ENCODE assay signal across 8 cellular contexts in the genomic region with DNA sequence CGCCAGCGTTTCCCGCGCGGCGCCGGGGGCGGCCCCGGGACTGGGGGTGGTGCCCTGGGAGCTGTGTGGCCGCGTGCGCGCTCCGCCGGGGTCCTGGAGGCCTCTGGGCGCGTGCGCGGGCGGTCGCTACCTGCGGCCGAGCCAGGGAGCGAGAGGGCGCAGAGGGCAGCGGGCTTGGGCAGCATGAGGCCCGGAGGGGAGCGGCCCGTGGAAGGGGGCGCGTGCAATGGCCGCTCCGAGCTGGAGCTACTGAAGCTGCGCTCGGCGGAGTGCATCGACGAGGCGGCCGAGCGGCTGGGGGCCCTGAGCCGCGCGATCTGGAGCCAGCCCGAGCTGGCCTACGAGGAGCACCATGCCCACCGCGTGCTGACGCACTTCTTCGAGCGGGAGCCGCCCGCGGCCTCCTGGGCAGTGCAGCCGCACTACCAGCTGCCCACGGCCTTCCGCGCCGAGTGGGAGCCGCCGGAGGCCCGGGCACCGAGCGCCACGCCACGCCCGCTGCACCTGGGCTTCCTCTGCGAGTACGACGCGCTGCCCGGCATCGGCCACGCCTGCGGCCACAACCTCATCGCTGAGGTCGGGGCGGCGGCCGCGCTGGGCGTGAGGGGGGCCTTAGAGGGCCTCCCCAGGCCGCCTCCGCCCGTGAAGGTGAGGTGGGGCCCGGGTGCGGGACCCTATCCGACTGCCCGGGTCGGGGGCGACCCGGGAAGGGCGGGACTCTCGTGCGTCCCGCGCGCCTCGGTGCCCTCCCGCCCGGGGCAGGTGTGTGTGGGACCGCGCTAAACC. TPM values are rescaled to one million over a fixed set of nuclear protein-coding genes. Genes with fewer than 3 reads are reported as not detected.
A peak's percentile ranks its signal among the peaks of the same experiment; 100 is the strongest.
DNase-seq lines count a peak whose midpoint lies in the region; ATAC-seq, FAIRE-seq and TF ChIP-seq lines count a peak whose summit lies in the region.

A gene with protein sequence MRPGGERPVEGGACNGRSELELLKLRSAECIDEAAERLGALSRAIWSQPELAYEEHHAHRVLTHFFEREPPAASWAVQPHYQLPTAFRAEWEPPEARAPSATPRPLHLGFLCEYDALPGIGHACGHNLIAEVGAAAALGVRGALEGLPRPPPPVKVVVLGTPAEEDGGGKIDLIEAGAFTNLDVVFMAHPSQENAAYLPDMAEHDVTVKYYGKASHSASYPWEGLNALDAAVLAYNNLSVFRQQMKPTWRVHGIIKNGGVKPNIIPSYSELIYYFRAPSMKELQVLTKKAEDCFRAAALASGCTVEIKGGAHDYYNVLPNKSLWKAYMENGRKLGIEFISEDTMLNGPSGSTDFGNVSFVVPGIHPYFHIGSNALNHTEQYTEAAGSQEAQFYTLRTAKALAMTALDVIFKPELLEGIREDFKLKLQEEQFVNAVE (plus strand): TSS at position 94 of the 786 bp plus-strand sequence. CDS start 90 bp downstream, at position 184.

- H3K9me3 ChIP-seq in neutrophil: no peaks in the 10 kb centered on the region

- peak; percentile 53 for ATAC-seq in GM19467 (IDR thresholded peaks at IDR 0.05; ENCODE audit: unreplicated experiment)
- ATAC-seq in activated T-helper 17 cell treated with anti-CD3 and anti-CD28 coated beads, Interleukin-2, amount 50 U/mL, for 72 hours (replicated peaks): peak; percentile 68

- no peaks in the 10 kb centered on the region for H3K9me3 Mint-ChIP-seq in activated T-helper 17 cell treated with anti-CD3 and anti-CD28 coated beads, Interleukin-2, amount 50 U/mL, for 72 hours

- H3K27ac Mint-ChIP-seq in activated T-helper 17 cell treated with anti-CD3 and anti-CD28 coated beads, Interleukin-2, amount 50 U/mL, for 72 hours: peak within 1 kb of the TSS; percentile 98

- H3K27ac ChIP-seq in neutrophil: peak within 1 kb of the TSS; percentile 63

- no peaks in the 10 kb centered on the region for H3K27me3 Mint-ChIP-seq in activated T-helper 17 cell treated with anti-CD3 and anti-CD28 coated beads, Interleukin-2, amount 50 U/mL, for 72 hours

- H3K36me3 Mint-ChIP-seq in activated T-helper 17 cell treated with anti-CD3 and anti-CD28 coated beads, Interleukin-2, amount 50 U/mL, for 72 hours (ENCODE audit: low read depth): peaks cover 31% of the 10 kb centered on the region

- FAIRE-seq in D721Med (lab: Jason Lieb, UNC) (no peak), RCC 7860 (lab: Jason Lieb, UNC) (no peak)

- DNase-seq in D721Med (ENCODE audit: insufficient read length, low spot score): peak; percentile 53
- DNase-seq in HK-2 (ENCODE audit: unreplicated experiment): peak; percentile 80
- peak; percentile 21 for DNase-seq in RCC 7860 (ENCODE audit: low spot score)
- peak; percentile 22 for DNase-seq in fibroblast of the aortic adventitia (ENCODE audit: low read depth)
- DNase-seq in superior temporal gyrus (ENCODE audit: extremely low spot score): peak; percentile 32

- H3K4me3 Mint-ChIP-seq in activated T-helper 17 cell treated with anti-CD3 and anti-CD28 coated beads, Interleukin-2, amount 50 U/mL, for 72 hours: peak within 1 kb of the TSS; percentile 95

- TF ChIP-seq CTCF in D721Med (IDR thresholded peaks at IDR 0.05; ENCODE audit: insufficient read depth, missing control alignments): no peak
- no peak for TF ChIP-seq CTCF in fibroblast of the aortic adventitia (IDR thresholded peaks at IDR 0.05; ENCODE audit: insufficient read depth, low read length)
- no peak for TF ChIP-seq CTCF in neutrophil (IDR thresholded peaks at IDR 0.05)

- no peaks in the 10 kb centered on the region for H3K36me3 ChIP-seq in neutrophil

- peaks cover 15% of the 10 kb centered on the region for H3K4me1 Mint-ChIP-seq in activated T-helper 17 cell treated with anti-CD3 and anti-CD28 coated beads, Interleukin-2, amount 50 U/mL, for 72 hours

- H3K4me1 ChIP-seq in neutrophil (ENCODE audit: control insufficient read depth in 1 of 2, insufficient read depth in 1 of 2, low read depth in 1 of 2, low read length in 1 of 2): peaks cover 14 to 18% of the 10 kb centered on the region in 2 experiments

- peak within 1 kb of the TSS; percentile 70 for H3K4me3 ChIP-seq in fibroblast of the aortic adventitia (ENCODE audit: low read depth, low read length)
- H3K4me3 ChIP-seq in neutrophil (ENCODE audit: low read depth in 1 of 2, low read length in 1 of 2): peak within 1 kb of the TSS; percentile 80 to 92

- H3K27me3 ChIP-seq in neutrophil: no peaks in the 10 kb centered on the region

RNA-seq across cellular contexts. Expression of the gene that starts here (rescaled TPM):
- 1 to 10 TPM; 7.9 to 9.2 TPM for total RNA-seq in activated T-helper 17 cell treated with anti-CD3 and anti-CD28 coated beads, Interleukin-2, amount 50 U/mL, for 72 hours
- total RNA-seq in fibroblast of the aortic adventitia (ENCODE audit: low replicate concordance): 2.6 and 5.2 TPM in 2 replicates

Comparison
In these comparisons a context has a peak if more than half of its experiments do, and no peak if none do; other contexts are left out.
1. Peak in every context shown above with its lines: DNase-seq, ATAC-seq, H3K4me3 ChIP-seq and H3K27ac ChIP-seq.
2. DNase-seq: peak in every context shown above with its lines; median percentile 80 in HK-2; 53 in D721Med; 32 in superior temporal gyrus; 22 in fibroblast of the aortic adventitia; 21 in RCC 7860.